2 cellular contexts compared by ENCODE assay signal in genomic region chr1:116193768-116194167, GRCh38.
TF ChIP-seq lines count a peak whose summit lies in the region.

No MANE protein-coding gene starts in this region.

TF ChIP-seq in HepG2, 621 proteins besides CTCF, POLR2A, EP300 and RAD21 (continued from another document):
- TF ChIP-seq FOXA3 (CRISPR knock-in tag; IDR thresholded peaks at IDR 0.05) = 0 out of 2 replicates have a peak, but pooled peaks have one; percentile 9
- 0 out of 2 replicates have a peak, but pooled peaks have one; percentile 14 for TF ChIP-seq CEBPB (IDR thresholded peaks at IDR 0.05; ENCODE audit: borderline replicate concordance, low read depth, low read length)
- no peak for TF ChIP-seq ZNF816 (CRISPR knock-in tag; IDR thresholded peaks at IDR 0.05; ENCODE audit: borderline replicate concordance)
- TF ChIP-seq ARID5B (CRISPR knock-in tag; IDR thresholded peaks at IDR 0.05) = no peak
- no peak for TF ChIP-seq ZNF232 (CRISPR knock-in tag; IDR thresholded peaks at IDR 0.05; ENCODE audit: borderline replicate concordance)
- 0 out of 2 replicates have a peak, but pooled peaks have one; percentile 6 for TF ChIP-seq CEBPG (CRISPR knock-in tag; IDR thresholded peaks at IDR 0.05)

TF ChIP-seq in GM23338, 12 proteins besides CTCF, POLR2A, EP300 and RAD21 (continued from another document):
- TF ChIP-seq ZNF462 (CRISPR knock-in tag; IDR thresholded peaks at IDR 0.05) = no peak
- no peak for TF ChIP-seq STAT1 (IDR thresholded peaks at IDR 0.05; ENCODE audit: unreplicated experiment)
- TF ChIP-seq CREB1 (CRISPR knock-in tag; IDR thresholded peaks at IDR 0.05; ENCODE audit: low read depth) = no peak
- no peak for TF ChIP-seq EZH2phosphoT487 (IDR thresholded peaks at IDR 0.05; ENCODE audit: unreplicated experiment)
- no peak for TF ChIP-seq EZH2 (IDR thresholded peaks at IDR 0.05; ENCODE audit: low read depth, unreplicated experiment)
- no peak for TF ChIP-seq REST (IDR thresholded peaks at IDR 0.05; ENCODE audit: unreplicated experiment)
- TF ChIP-seq JUNB (IDR thresholded peaks at IDR 0.05; ENCODE audit: unreplicated experiment) = no peak
- no peak for TF ChIP-seq NANOG (IDR thresholded peaks at IDR 0.05; ENCODE audit: borderline replicate concordance)
- no peak for TF ChIP-seq ZNF331 (CRISPR knock-in tag; IDR thresholded peaks at IDR 0.05; ENCODE audit: low read depth)
- no peak for TF ChIP-seq POLR2AphosphoS5 (IDR thresholded peaks at IDR 0.05; ENCODE audit: low read depth)
- no peak for TF ChIP-seq ETS1 (IDR thresholded peaks at IDR 0.05)
